ENCODE assay signal across 8 cellular contexts in genomic region chr4:184416913-184417734, GRCh38. TPM values are rescaled to one million over a fixed set of nuclear protein-coding genes. Genes with fewer than 3 reads are reported as not detected.
DNase-seq lines count a peak whose midpoint lies in the region; ATAC-seq and FAIRE-seq lines count a peak whose summit lies in the region.

No MANE protein-coding gene starts in this region.

- no peak for FAIRE-seq in urothelium cell line (lab: Jason Lieb, UNC)

- peak; percentile 54 for ATAC-seq in HG03342 (IDR thresholded peaks at IDR 0.05; ENCODE audit: unreplicated experiment)
- peak; percentile 9 for ATAC-seq in esophagus mucosa

- DNase-seq in activated CD4-positive, CD25-positive, alpha-beta regulatory T cell treated with anti-CD3 and anti-CD28 coated beads, Interleukin-2, amount 50 U/mL, for 16 hours (ENCODE audit: low read depth, low spot score), result peak; percentile 19
- DNase-seq in activated CD4-positive, CD25-positive, alpha-beta regulatory T cell (lab: John Stamatoyannopoulos, UW), result no peak
- peak; percentile 49 for DNase-seq in activated CD4-positive, CD25-positive, alpha-beta regulatory T cell treated with anti-CD3 and anti-CD28 coated beads, Interleukin-2, amount 50 U/mL, for 72 hours
- peak; percentile 53 for DNase-seq in stimulated activated CD4-positive, alpha-beta T cell treated with anti-CD3 and anti-CD28 coated beads, Interleukin-1b, Interleukin-23, amount 100 ng/mL, for 48 hours
- no peak for DNase-seq in urothelium cell line (ENCODE audit: low spot score)
- no peak for DNase-seq in KG1 (lab: John Stamatoyannopoulos, UW)

RNA-seq across cellular contexts. Expression of gene IRF2, which starts 57.2 kb away (rescaled TPM):
- 19.1 TPM for total RNA-seq in esophagus mucosa

Comparison
In these comparisons a context has a peak if more than half of its experiments do, and no peak if none do; other contexts are left out.
1. DNase-seq: peak in activated CD4-positive, CD25-positive, alpha-beta regulatory T cell treated with anti-CD3 and anti-CD28 coated beads, Interleukin-2, amount 50 U/mL, for 16 hours (single experiment), activated CD4-positive, CD25-positive, alpha-beta regulatory T cell treated with anti-CD3 and anti-CD28 coated beads, Interleukin-2, amount 50 U/mL, for 72 hours (single experiment) and stimulated activated CD4-positive, alpha-beta T cell treated with anti-CD3 and anti-CD28 coated beads, Interleukin-1b, Interleukin-23, amount 100 ng/mL, for 48 hours (single experiment); none in activated CD4-positive, CD25-positive, alpha-beta regulatory T cell (0 of 4), urothelium cell line (single experiment) and KG1 (single experiment).